In the genomic region with DNA sequence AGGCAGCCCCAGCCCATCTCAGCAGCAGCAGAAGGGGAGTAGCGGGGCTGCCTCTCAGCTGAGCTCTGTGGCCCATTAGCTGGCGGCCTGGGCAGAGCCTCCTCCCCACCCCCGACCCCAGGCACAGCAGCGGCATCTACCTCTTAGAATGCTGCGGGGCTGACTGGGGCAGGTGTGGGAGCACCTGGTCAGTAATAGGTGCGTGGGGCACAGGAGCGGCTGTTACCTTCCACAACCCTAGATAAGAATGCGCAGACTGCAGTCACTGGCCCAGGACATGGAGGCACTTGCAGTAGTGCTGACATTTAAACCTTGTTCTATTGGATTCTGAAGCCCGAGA, we compare ENCODE assay signal across 10 cellular contexts. TPM values are rescaled to one million over a fixed set of nuclear protein-coding genes. Genes with fewer than 3 reads are reported as not detected.
DNase-seq lines count a peak whose midpoint lies in the region; ATAC-seq and TF ChIP-seq lines count a peak whose summit lies in the region.
"Had no signal": no experiment of that assay in that cellular context is flagged by ENCODE, and none has a peak within 500 bp of the region (broad histone marks: within the 10 kb centered on the region; RNA-seq: fewer than 3 reads in every experiment).

No MANE protein-coding gene starts in this region.

- DNase-seq in CD4-positive, CD25-positive, alpha-beta regulatory T cell = no peak
- DNase-seq in activated naive CD8-positive, alpha-beta T cell treated with anti-CD3 and anti-CD28 coated beads, Interleukin-2, amount 50 U/mL, for 24 hours = no peak
- DNase-seq in neural progenitor cell (ENCODE audit: low spot score) (no peak), psoas muscle (no peak), NOMO-1 treated with DMSO at 0.1 percent for 48 hours (lab: John Stamatoyannopoulos, UW; ENCODE audit: unreplicated experiment) (no peak), NOMO-1 treated with dmso at 0.1 percent for 144 hours (lab: John Stamatoyannopoulos, UW; ENCODE audit: unreplicated experiment) (no peak)
- DNase-seq: amygdala, hippocampal formation had no signal

- H3K27ac Mint-ChIP-seq in CD4-positive, CD25-positive, alpha-beta regulatory T cell = peak overlapping the region; percentile 88 to 95 (median 95)
- peak overlapping the region; percentile 83 for H3K27ac Mint-ChIP-seq in activated naive CD8-positive, alpha-beta T cell treated with anti-CD3 and anti-CD28 coated beads, Interleukin-2, amount 50 U/mL, for 24 hours
- H3K27ac Mint-ChIP-seq in neural progenitor cell = peak overlapping the region; percentile 47

- peak overlapping the region in 2 of 4 donors; percentile 54 to 71 for H3K4me3 Mint-ChIP-seq in CD4-positive, CD25-positive, alpha-beta regulatory T cell
- peak overlapping the region; percentile 37 for H3K4me3 Mint-ChIP-seq in activated naive CD8-positive, alpha-beta T cell treated with anti-CD3 and anti-CD28 coated beads, Interleukin-2, amount 50 U/mL, for 24 hours
- H3K4me3 Mint-ChIP-seq in neural progenitor cell = no peak overlapping the region

- no peak for ATAC-seq in CD4-positive, CD25-positive, alpha-beta regulatory T cell (ENCODE audit: low read depth in 2 of 2)
- ATAC-seq in GM18907 (IDR thresholded peaks at IDR 0.05; ENCODE audit: unreplicated experiment) (peak; percentile 4), psoas muscle (no peak), HG02840 (IDR thresholded peaks at IDR 0.05; ENCODE audit: low FRiP score, unreplicated experiment) (no peak)
- no peak for ATAC-seq in activated naive CD8-positive, alpha-beta T cell treated with anti-CD3 and anti-CD28 coated beads, Interleukin-2, amount 50 U/mL, for 24 hours

- H3K27me3 ChIP-seq in CD4-positive, CD25-positive, alpha-beta regulatory T cell (ENCODE audit: control insufficient read depth, insufficient read depth, low read length) = no peaks in the 10 kb centered on the region
- H3K27me3 ChIP-seq in neural progenitor cell = no peaks in the 10 kb centered on the region
- no peaks in the 10 kb centered on the region for H3K27me3 ChIP-seq in psoas muscle (ENCODE audit: insufficient read depth in 3 of 3, low read length in 2 of 3)

- no peak overlapping the region for H2AFZ ChIP-seq in neural progenitor cell (replicated peaks)

- H3K36me3 Mint-ChIP-seq in CD4-positive, CD25-positive, alpha-beta regulatory T cell = peaks cover 25% of the 10 kb centered on the region
- peaks cover 5% of the 10 kb centered on the region for H3K36me3 Mint-ChIP-seq in activated naive CD8-positive, alpha-beta T cell treated with anti-CD3 and anti-CD28 coated beads, Interleukin-2, amount 50 U/mL, for 24 hours (ENCODE audit: low read depth)
- H3K36me3 Mint-ChIP-seq in neural progenitor cell = no peaks in the 10 kb centered on the region

- no peaks in the 10 kb centered on the region for H3K9me3 ChIP-seq in CD4-positive, CD25-positive, alpha-beta regulatory T cell (ENCODE audit: control insufficient read depth in 2 of 2, low read length in 2 of 2)
- H3K9me3 ChIP-seq in neural progenitor cell (ENCODE audit: low read depth) (no peaks in the 10 kb centered on the region), psoas muscle (no peaks in the 10 kb centered on the region)

- 95 to 98% (median 98%) methylated on average over 9 of the region's 9 CpGs for WGBS in psoas muscle, 3 donors

- H3K36me3 ChIP-seq in CD4-positive, CD25-positive, alpha-beta regulatory T cell (ENCODE audit: control insufficient read depth, insufficient read depth, low read length) = peaks cover 6% of the 10 kb centered on the region
- no peaks in the 10 kb centered on the region for H3K36me3 ChIP-seq in neural progenitor cell
- H3K36me3 ChIP-seq in psoas muscle (ENCODE audit: insufficient read depth in 1 of 2, low read depth in 1 of 2) = no peaks in the 10 kb centered on the region

- TF ChIP-seq CTCF in neural progenitor cell (IDR thresholded peaks at IDR 0.05) (no peak), psoas muscle (IDR thresholded peaks at IDR 0.05) (no peak)

- no peaks in the 10 kb centered on the region for H3K79me2 ChIP-seq in neural progenitor cell (ENCODE audit: low read depth)

- H3F3A ChIP-seq in neural progenitor cell (ENCODE audit: low read depth) = no peaks in the 10 kb centered on the region

- H3K9ac ChIP-seq in neural progenitor cell = no peak overlapping the region

- peaks cover 20 to 78% (median 46%) of the 10 kb centered on the region in 4 donors for H3K4me1 Mint-ChIP-seq in CD4-positive, CD25-positive, alpha-beta regulatory T cell
- H3K4me1 Mint-ChIP-seq in activated naive CD8-positive, alpha-beta T cell treated with anti-CD3 and anti-CD28 coated beads, Interleukin-2, amount 50 U/mL, for 24 hours = peaks cover 41% of the 10 kb centered on the region
- peaks cover 34% of the 10 kb centered on the region for H3K4me1 Mint-ChIP-seq in neural progenitor cell

- H4K20me1 ChIP-seq in neural progenitor cell (ENCODE audit: low read depth) = no peaks in the 10 kb centered on the region

- peaks cover 0 to 2% (median 0%) of the 10 kb centered on the region in 7 donors for H3K9me3 Mint-ChIP-seq in CD4-positive, CD25-positive, alpha-beta regulatory T cell
- H3K9me3 Mint-ChIP-seq in activated naive CD8-positive, alpha-beta T cell treated with anti-CD3 and anti-CD28 coated beads, Interleukin-2, amount 50 U/mL, for 24 hours = no peaks in the 10 kb centered on the region
- H3K9me3 Mint-ChIP-seq in neural progenitor cell = no peaks in the 10 kb centered on the region

- peak overlapping the region; percentile 74 for H3K27ac ChIP-seq in CD4-positive, CD25-positive, alpha-beta regulatory T cell (ENCODE audit: insufficient read depth, low read length, poor library complexity, severe bottlenecking)
- no peak overlapping the region for H3K27ac ChIP-seq in neural progenitor cell
- H3K27ac ChIP-seq in psoas muscle = no peak overlapping the region

- intact Hi-C loops in psoas muscle (cut with DNase I) = no loop called here

- no peak overlapping the region for H3K4me2 ChIP-seq in neural progenitor cell

- peaks cover 34% of the 10 kb centered on the region for H3K4me1 ChIP-seq in CD4-positive, CD25-positive, alpha-beta regulatory T cell (ENCODE audit: control insufficient read depth, insufficient read depth, low read length, poor library complexity, severe bottlenecking)
- H3K4me1 ChIP-seq in neural progenitor cell = peaks cover 23% of the 10 kb centered on the region
- peaks cover 11% of the 10 kb centered on the region for H3K4me1 ChIP-seq in psoas muscle

- H3K27me3 Mint-ChIP-seq in CD4-positive, CD25-positive, alpha-beta regulatory T cell = no peaks in the 10 kb centered on the region
- no peaks in the 10 kb centered on the region for H3K27me3 Mint-ChIP-seq in activated naive CD8-positive, alpha-beta T cell treated with anti-CD3 and anti-CD28 coated beads, Interleukin-2, amount 50 U/mL, for 24 hours
- H3K27me3 Mint-ChIP-seq in neural progenitor cell (ENCODE audit: insufficient read depth, low read depth) = peaks cover 16% of the 10 kb centered on the region

- no peak overlapping the region for H3K4me3 ChIP-seq in CD4-positive, CD25-positive, alpha-beta regulatory T cell (ENCODE audit: low read depth, low read length)
- H3K4me3 ChIP-seq in neural progenitor cell = no peak overlapping the region
- no peak overlapping the region for H3K4me3 ChIP-seq in psoas muscle

RNA-seq across cellular contexts. Expression of gene SYNE3, which starts 35.6 kb away (rescaled TPM):
- 71.7 TPM for total RNA-seq in CD4-positive, CD25-positive, alpha-beta regulatory T cell
- 1 to 10 TPM; 2.7 to 6.5 (median 4.1) TPM for polyA plus RNA-seq in CD4-positive, CD25-positive, alpha-beta regulatory T cell
- total RNA-seq in neural progenitor cell (ENCODE audit: low replicate concordance) = 0.03 and 0.06 TPM in 2 replicates
- total RNA-seq in psoas muscle = 1 to 10 TPM; 3.4 to 4.7 (median 4.1) TPM
- 1 to 10 TPM in 1 of 3 donors, under 1 TPM in 2; 0.45 to 1.3 (median 0.96) TPM for polyA plus RNA-seq in psoas muscle

RNA-seq across cellular contexts. Expression of gene GLRX5, which starts 54.0 kb away (rescaled TPM):
- total RNA-seq in CD4-positive, CD25-positive, alpha-beta regulatory T cell = 18.1 TPM
- 10 to 100 TPM; 54.2 to 71.9 (median 56.6) TPM for polyA plus RNA-seq in CD4-positive, CD25-positive, alpha-beta regulatory T cell
- total RNA-seq in neural progenitor cell (ENCODE audit: low replicate concordance) = 71.8 and 99.9 TPM in 2 replicates
- 10 to 100 TPM; 46.9 to 97.6 (median 57.0) TPM for total RNA-seq in psoas muscle
- 10 to 100 TPM; 65.5 to 98.7 (median 68.4) TPM for polyA plus RNA-seq in psoas muscle

Comparison
In these comparisons a context has a peak if more than half of its experiments do, and no peak if none do; other contexts are left out.
1. RNA of gene SYNE3, which starts 35.6 kb away (total RNA-seq): 71.7 TPM in CD4-positive, CD25-positive, alpha-beta regulatory T cell (single experiment); 3.4 to 4.7 TPM in psoas muscle and 0.03 to 0.06 TPM in neural progenitor cell; every median in the first group is over 10 times any median in the second.
2. Peak in every context shown above with its lines, with median percentiles within 50 percentile points of each other: H3K27ac Mint-ChIP-seq.